22 cellular contexts compared by ENCODE assay signal in the genomic region with DNA sequence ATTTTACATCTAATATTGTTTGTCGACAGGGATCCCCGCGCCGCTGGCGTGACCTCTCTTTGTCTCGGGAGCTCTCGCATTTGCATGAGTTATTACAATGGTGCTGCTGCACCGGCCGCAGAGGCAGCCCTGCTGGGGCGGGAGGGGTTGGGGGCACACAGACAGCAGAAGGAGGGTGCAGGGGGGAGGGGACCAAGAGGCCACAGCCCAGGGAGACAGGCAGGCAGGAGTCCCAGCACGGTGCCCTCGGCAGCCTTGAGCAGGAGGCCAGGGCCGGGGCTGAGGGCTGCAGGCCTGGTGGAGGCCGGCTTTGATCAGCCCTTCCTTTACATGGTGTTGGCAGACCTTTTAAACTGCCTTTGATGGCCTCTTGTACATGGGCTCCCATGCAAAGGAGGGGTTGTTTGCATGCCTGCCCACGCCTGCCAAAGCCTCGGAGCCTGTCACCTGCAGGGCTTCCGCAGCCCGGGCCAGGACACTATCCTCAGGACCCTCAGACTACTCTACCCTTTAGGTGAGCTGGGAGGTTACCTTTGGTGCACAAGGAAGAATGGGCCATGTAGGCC.
DNase-seq lines count a peak whose midpoint lies in the region; ATAC-seq and TF ChIP-seq lines count a peak whose summit lies in the region.
"Had no signal": no experiment of that assay in that cellular context is flagged by ENCODE, and none has a peak within 500 bp of the region (broad histone marks: within the 10 kb centered on the region; RNA-seq: fewer than 3 reads in every experiment).

No MANE protein-coding gene starts in this region.

- H3F3A ChIP-seq in GM23338 (replicated peaks; ENCODE audit: low read depth) (no peaks in the 10 kb centered on the region), neural progenitor cell (ENCODE audit: low read depth) (peaks cover 12% of the 10 kb centered on the region)

- no peak overlapping the region for H3K9ac ChIP-seq in neural progenitor cell
- H3K9ac ChIP-seq: SK-N-SH had no signal

- no peak overlapping the region for H3K27ac ChIP-seq in GM23338 (ENCODE audit: low read depth)
- H3K27ac ChIP-seq in WERI-Rb-1, result peak overlapping the region; percentile 99
- H3K27ac ChIP-seq in neural progenitor cell, result no peak overlapping the region

- H3K4me3 ChIP-seq in GM23338 (no peak overlapping the region), WERI-Rb-1 (ENCODE audit: low read depth, low read length) (no peak overlapping the region), neural progenitor cell (no peak overlapping the region)
- H3K4me3 ChIP-seq: MG63 had no signal

- peak overlapping the region; percentile 68; the same call in 1 of the 2 replicates for H2AFZ ChIP-seq in GM23338
- H2AFZ ChIP-seq in neural progenitor cell (replicated peaks), result peak overlapping the region; percentile 19

- TF ChIP-seq CTCF in GM23338 (conservative IDR thresholded peaks at IDR 0.05; ENCODE audit: low read depth in 2 of 2) (no peak), WERI-Rb-1 (IDR thresholded peaks at IDR 0.05; ENCODE audit: low read depth, low read length) (no peak), neural progenitor cell (IDR thresholded peaks at IDR 0.05) (no peak)

- H3K27me3 Mint-ChIP-seq in GM23338 (ENCODE audit: insufficient read depth, low read depth, poor library complexity) (peaks cover 18% of the 10 kb centered on the region), neural progenitor cell (ENCODE audit: insufficient read depth, low read depth) (peaks cover 8% of the 10 kb centered on the region)

- no peaks in the 10 kb centered on the region for H3K27me3 ChIP-seq in GM23338 (ENCODE audit: insufficient read depth)
- H3K27me3 ChIP-seq in WERI-Rb-1 (ENCODE audit: insufficient read depth, low read depth, severe bottlenecking), result no peaks in the 10 kb centered on the region
- no peaks in the 10 kb centered on the region for H3K27me3 ChIP-seq in neural progenitor cell
- H3K27me3 ChIP-seq: MG63 had no signal

- no peaks in the 10 kb centered on the region for H3K79me2 ChIP-seq in GM23338 (replicated peaks; ENCODE audit: insufficient read depth)
- no peaks in the 10 kb centered on the region for H3K79me2 ChIP-seq in neural progenitor cell (ENCODE audit: low read depth)

- peak overlapping the region; percentile 6; the same call in 1 of the 2 replicates for H3K4me2 ChIP-seq in GM23338
- H3K4me2 ChIP-seq in neural progenitor cell, result no peak overlapping the region
- H3K4me2 ChIP-seq: SK-N-SH had no signal

- H3K9me3 Mint-ChIP-seq in GM23338, result no peaks in the 10 kb centered on the region
- no peaks in the 10 kb centered on the region for H3K9me3 Mint-ChIP-seq in neural progenitor cell

- H3K4me1 ChIP-seq in GM23338 (ENCODE audit: insufficient read depth) (peaks cover 35% of the 10 kb centered on the region), neural progenitor cell (peaks cover 44% of the 10 kb centered on the region)

- no peak overlapping the region for H3K4me3 Mint-ChIP-seq in GM23338
- H3K4me3 Mint-ChIP-seq in neural progenitor cell, result no peak overlapping the region

- H3K4me1 Mint-ChIP-seq in GM23338 (peaks cover 50% of the 10 kb centered on the region), neural progenitor cell (peaks cover 50% of the 10 kb centered on the region)

- H3K9me3 ChIP-seq in WERI-Rb-1 (ENCODE audit: severe bottlenecking) (no peaks in the 10 kb centered on the region), neural progenitor cell (ENCODE audit: low read depth) (no peaks in the 10 kb centered on the region)
- H3K9me3 ChIP-seq: MG63 had no signal

- H3K36me3 Mint-ChIP-seq in GM23338 (ENCODE audit: low read depth) (no peaks in the 10 kb centered on the region), neural progenitor cell (peaks cover 2% of the 10 kb centered on the region)

- no peaks in the 10 kb centered on the region for H4K20me1 ChIP-seq in GM23338 (replicated peaks; ENCODE audit: insufficient read depth)
- no peaks in the 10 kb centered on the region for H4K20me1 ChIP-seq in neural progenitor cell (ENCODE audit: low read depth)

- peak; percentile 74 for ATAC-seq in GM23338
- ATAC-seq: PC-3 had no signal

- H3K9me2 ChIP-seq in GM23338 (ENCODE audit: insufficient read depth), result no peaks in the 10 kb centered on the region
- H3K9me2 ChIP-seq: SK-N-SH had no signal

- H3K27ac Mint-ChIP-seq in GM23338 (no peak overlapping the region), neural progenitor cell (peak overlapping the region; percentile 11)

- peak; percentile 34 for DNase-seq in GM23338 (ENCODE audit: low spot score)
- no peak for DNase-seq in WERI-Rb-1
- peak; percentile 67 for DNase-seq in iPS-NIHi11 (ENCODE audit: low spot score)
- DNase-seq in neural progenitor cell (ENCODE audit: low spot score), result no peak
- DNase-seq in foreskin melanocyte, result no peak
- no peak for DNase-seq in NCI-H2196 (lab: John Stamatoyannopoulos, UW; ENCODE audit: unreplicated experiment)
- no peak for DNase-seq in activated CD4-positive, alpha-beta T cell treated with anti-CD3 and anti-CD28 coated beads for 1 hour
- DNase-seq: 8988T; ACHN; Calu3; DND-41; HCEC 1CT; IMR-90; KG1; MG63; NCI-H1105 treated with DMSO at 0.1 percent for 48 hours; NCI-H2029 treated with DMSO at 0.1 percent for 48 hours; NCI-H2227 treated with DMSO at 0.1 percent for 48 hours; NCI-H748 treated with DMSO at 0.1 percent for 48 hours; NK-92 treated with Interleukin-12 subunit alpha and Interleukin-12 subunit beta, amount 100 ng/mL, for 24 hours; PC-3; SK-N-SH had no signal

- H3K36me3 ChIP-seq in GM23338 (ENCODE audit: insufficient read depth), result no peaks in the 10 kb centered on the region
- H3K36me3 ChIP-seq in WERI-Rb-1, result no peaks in the 10 kb centered on the region
- H3K36me3 ChIP-seq in neural progenitor cell, result no peaks in the 10 kb centered on the region
- H3K36me3 ChIP-seq: MG63 had no signal

TF ChIP-seq in GM23338, 12 proteins besides CTCF, POLR2A, EP300 and RAD21 (continues in another document):
- no peak for TF ChIP-seq ZNF114 (CRISPR knock-in tag; IDR thresholded peaks at IDR 0.05)
- TF ChIP-seq, protein P1, sequence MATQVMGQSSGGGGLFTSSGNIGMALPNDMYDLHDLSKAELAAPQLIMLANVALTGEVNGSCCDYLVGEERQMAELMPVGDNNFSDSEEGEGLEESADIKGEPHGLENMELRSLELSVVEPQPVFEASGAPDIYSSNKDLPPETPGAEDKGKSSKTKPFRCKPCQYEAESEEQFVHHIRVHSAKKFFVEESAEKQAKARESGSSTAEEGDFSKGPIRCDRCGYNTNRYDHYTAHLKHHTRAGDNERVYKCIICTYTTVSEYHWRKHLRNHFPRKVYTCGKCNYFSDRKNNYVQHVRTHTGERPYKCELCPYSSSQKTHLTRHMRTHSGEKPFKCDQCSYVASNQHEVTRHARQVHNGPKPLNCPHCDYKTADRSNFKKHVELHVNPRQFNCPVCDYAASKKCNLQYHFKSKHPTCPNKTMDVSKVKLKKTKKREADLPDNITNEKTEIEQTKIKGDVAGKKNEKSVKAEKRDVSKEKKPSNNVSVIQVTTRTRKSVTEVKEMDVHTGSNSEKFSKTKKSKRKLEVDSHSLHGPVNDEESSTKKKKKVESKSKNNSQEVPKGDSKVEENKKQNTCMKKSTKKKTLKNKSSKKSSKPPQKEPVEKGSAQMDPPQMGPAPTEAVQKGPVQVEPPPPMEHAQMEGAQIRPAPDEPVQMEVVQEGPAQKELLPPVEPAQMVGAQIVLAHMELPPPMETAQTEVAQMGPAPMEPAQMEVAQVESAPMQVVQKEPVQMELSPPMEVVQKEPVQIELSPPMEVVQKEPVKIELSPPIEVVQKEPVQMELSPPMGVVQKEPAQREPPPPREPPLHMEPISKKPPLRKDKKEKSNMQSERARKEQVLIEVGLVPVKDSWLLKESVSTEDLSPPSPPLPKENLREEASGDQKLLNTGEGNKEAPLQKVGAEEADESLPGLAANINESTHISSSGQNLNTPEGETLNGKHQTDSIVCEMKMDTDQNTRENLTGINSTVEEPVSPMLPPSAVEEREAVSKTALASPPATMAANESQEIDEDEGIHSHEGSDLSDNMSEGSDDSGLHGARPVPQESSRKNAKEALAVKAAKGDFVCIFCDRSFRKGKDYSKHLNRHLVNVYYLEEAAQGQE (IDR thresholded peaks at IDR 0.05; ENCODE audit: unreplicated experiment), result no peak
- no peak for TF ChIP-seq EZH2phosphoT487 (IDR thresholded peaks at IDR 0.05; ENCODE audit: unreplicated experiment)
- TF ChIP-seq STAT1 (IDR thresholded peaks at IDR 0.05; ENCODE audit: unreplicated experiment), result no peak
- no peak for TF ChIP-seq CREB1 (CRISPR knock-in tag; IDR thresholded peaks at IDR 0.05; ENCODE audit: low read depth)
- no peak for TF ChIP-seq POLR2AphosphoS5 (IDR thresholded peaks at IDR 0.05; ENCODE audit: low read depth)
- no peak for TF ChIP-seq JUNB (IDR thresholded peaks at IDR 0.05; ENCODE audit: unreplicated experiment)
- no peak for TF ChIP-seq NANOG (IDR thresholded peaks at IDR 0.05; ENCODE audit: borderline replicate concordance)

Comparison
In these comparisons a context has a peak if more than half of its experiments do, and no peak if none do; other contexts are left out.
1. DNase-seq: peak in GM23338 (single experiment) and iPS-NIHi11 (single experiment); none in WERI-Rb-1 (single experiment), neural progenitor cell (single experiment), foreskin melanocyte (single experiment), NCI-H2196 (single experiment) and activated CD4-positive, alpha-beta T cell treated with anti-CD3 and anti-CD28 coated beads for 1 hour (single experiment).